9 cellular contexts compared by ENCODE assay signal in genomic region chr20:63116412-63117106, GRCh38.
DNase-seq lines count a peak whose midpoint lies in the region; ATAC-seq and TF ChIP-seq lines count a peak whose summit lies in the region.
"Had no signal": no experiment of that assay in that cellular context is flagged by ENCODE, and none has a peak within 500 bp of the region (broad histone marks: within the 10 kb centered on the region; RNA-seq: fewer than 3 reads in every experiment).

No MANE protein-coding gene starts in this region.

- H3K27ac ChIP-seq in IMR-90 (ENCODE audit: insufficient read depth, low read length), result no peak overlapping the region
- no peak overlapping the region for H3K27ac ChIP-seq in mesenchymal stem cell (ENCODE audit: low read length, poor library complexity, severe bottlenecking)
- no peak overlapping the region for H3K27ac ChIP-seq in esophagus muscularis mucosa (replicated peaks in 1 of 4)

- H2AK5ac ChIP-seq in IMR-90 (ENCODE audit: low read depth, low read length) (no peak overlapping the region), mesenchymal stem cell (ENCODE audit: low read length, severe bottlenecking) (no peak overlapping the region)

- ATAC-seq in IMR-90 (ENCODE audit: low read depth) (peak; percentile 83), HG02571 (IDR thresholded peaks at IDR 0.05; ENCODE audit: unreplicated experiment) (no peak), GM19467 (IDR thresholded peaks at IDR 0.05; ENCODE audit: unreplicated experiment) (no peak)

- no peak for TF ChIP-seq CTCF in IMR-90 (conservative IDR thresholded peaks at IDR 0.05; ENCODE audit: low read depth, low read length)
- TF ChIP-seq CTCF in esophagus muscularis mucosa (IDR thresholded peaks at IDR 0.05), result no peak

- no peaks in the 10 kb centered on the region for H4K20me1 ChIP-seq in IMR-90 (ENCODE audit: insufficient read depth, low read length)

- H3K9me1 ChIP-seq in IMR-90 (ENCODE audit: insufficient read depth, low read length), result no peaks in the 10 kb centered on the region

- H4K8ac ChIP-seq in IMR-90 (ENCODE audit: low read depth in 2 of 2, low read length in 2 of 2) (no peak overlapping the region), mesenchymal stem cell (ENCODE audit: low read length) (no peak overlapping the region)

- intact Hi-C loops in IMR-90 (cut with micrococcal nuclease), result no loop called here
- intact Hi-C loops in esophagus muscularis mucosa (cut with DNase I), result no loop called here

- H3K18ac ChIP-seq in IMR-90 (ENCODE audit: low read depth, low read length), result no peak overlapping the region
- no peak overlapping the region for H3K18ac ChIP-seq in mesenchymal stem cell (ENCODE audit: low read depth in 1 of 2, low read length in 2 of 2)

- in situ Hi-C loops in IMR-90 (cut with MboI; ENCODE audit: low sequenced_read_pairs), result no loop called here

- H3K36me3 ChIP-seq in IMR-90 (ENCODE audit: control insufficient read depth, insufficient read depth, low read length) (no peaks in the 10 kb centered on the region), mesenchymal stem cell (ENCODE audit: control insufficient read depth in 1 of 2, insufficient read depth in 2 of 2, low read depth in 1 of 2, low read length in 2 of 2) (no peaks in the 10 kb centered on the region), esophagus muscularis mucosa (no peaks in the 10 kb centered on the region)

- no peaks in the 10 kb centered on the region for H3K4me1 ChIP-seq in IMR-90 (ENCODE audit: control insufficient read depth, insufficient read depth, low read length)
- no peaks in the 10 kb centered on the region for H3K4me1 ChIP-seq in mesenchymal stem cell (ENCODE audit: control insufficient read depth, insufficient read depth, low read depth, low read length)
- H3K4me1 ChIP-seq in esophagus muscularis mucosa, result no peaks in the 10 kb centered on the region

- no peaks in the 10 kb centered on the region for H3K9me3 ChIP-seq in IMR-90 (ENCODE audit: control insufficient read depth, insufficient read depth, low read length)
- peaks cover 2% of the 10 kb centered on the region for H3K9me3 ChIP-seq in mesenchymal stem cell (ENCODE audit: control insufficient read depth, low read length)
- H3K9me3 ChIP-seq in esophagus muscularis mucosa, result peaks cover 0 to 4% (median under 1%) of the 10 kb centered on the region in 4 donors

- CTCF ChIA-PET in IMR-90 (lab: Yijun Ruan, JAX), result no interaction called here

- no peak overlapping the region for H2BK20ac ChIP-seq in IMR-90 (ENCODE audit: low read depth, low read length)

- H3K79me1 ChIP-seq in IMR-90 (ENCODE audit: low read depth in 1 of 2, low read length in 2 of 2), result no peaks in the 10 kb centered on the region
- no peaks in the 10 kb centered on the region for H3K79me1 ChIP-seq in mesenchymal stem cell (replicated peaks; ENCODE audit: low read length, poor library complexity, severe bottlenecking)

- H3K27me3 ChIP-seq in IMR-90 (ENCODE audit: control insufficient read depth, insufficient read depth, low read length), result peaks cover 13% of the 10 kb centered on the region; the same call in 1 of the 2 replicates
- peaks cover 34 to 47% of the 10 kb centered on the region in 2 experiments for H3K27me3 ChIP-seq in mesenchymal stem cell (ENCODE audit: control insufficient read depth in 1 of 2, insufficient read depth in 1 of 2, low read length in 2 of 2)
- peaks cover 0 to 85% (median 5%) of the 10 kb centered on the region in 4 donors for H3K27me3 ChIP-seq in esophagus muscularis mucosa

- no peak overlapping the region for H3K56ac ChIP-seq in IMR-90 (ENCODE audit: extremely low read depth, insufficient read depth, low read length)

- TF ChIP-seq RAD21 in IMR-90 (IDR thresholded peaks at IDR 0.05; ENCODE audit: low read length), result no peak

- H3K4ac ChIP-seq in IMR-90 (ENCODE audit: low read depth, low read length) (no peak overlapping the region), mesenchymal stem cell (ENCODE audit: low read depth in 1 of 2, low read length in 2 of 2) (no peak overlapping the region)

- POLR2A ChIA-PET in IMR-90 (lab: Charles Lee; ENCODE audit: unreplicated experiment), result no interaction called here

- no peak overlapping the region for H4K5ac ChIP-seq in IMR-90 (ENCODE audit: low read depth, low read length)

- no peak overlapping the region for H3K9ac ChIP-seq in IMR-90 (ENCODE audit: low read depth, low read length)
- H3K9ac ChIP-seq in mesenchymal stem cell (ENCODE audit: low read length), result no peak overlapping the region

- H3K4me3 ChIP-seq in IMR-90 (ENCODE audit: insufficient read depth, low read depth, low read length) (no peak overlapping the region), mesenchymal stem cell (ENCODE audit: insufficient read depth in 1 of 2, low read depth in 1 of 2, low read length in 2 of 2) (no peak overlapping the region), esophagus muscularis mucosa (no peak overlapping the region)

- H2BK12ac ChIP-seq in mesenchymal stem cell (ENCODE audit: low read length in 2 of 2), result no peak overlapping the region

- no peak overlapping the region for H3K23ac ChIP-seq in IMR-90 (ENCODE audit: low read depth, low read length)
- H3K23ac ChIP-seq in mesenchymal stem cell (ENCODE audit: low read length in 2 of 2), result no peak overlapping the region

- no peak for TF ChIP-seq EP300 in esophagus muscularis mucosa (IDR thresholded peaks at IDR 0.05)

- H2AFZ ChIP-seq in IMR-90 (replicated peaks; ENCODE audit: low read length, poor library complexity) (peak overlapping the region; percentile 49), mesenchymal stem cell (ENCODE audit: low read depth, low read length) (no peak overlapping the region)

- no peak overlapping the region for H2BK5ac ChIP-seq in IMR-90 (ENCODE audit: low read depth, low read length, poor library complexity, severe bottlenecking)
- H2BK5ac ChIP-seq in mesenchymal stem cell (ENCODE audit: low read depth, low read length, poor library complexity, severe bottlenecking), result no peak overlapping the region

- BruUV-seq in IMR-90 (replicated peaks; lab: Mats Ljungman, UMichigan), result no TSS peak

- H4K91ac ChIP-seq in IMR-90 (ENCODE audit: insufficient read depth, low read depth, low read length) (no peak overlapping the region), mesenchymal stem cell (ENCODE audit: low read length) (no peak overlapping the region)

- H3K14ac ChIP-seq in IMR-90 (replicated peaks; ENCODE audit: low read depth, low read length) (no peak overlapping the region), mesenchymal stem cell (ENCODE audit: low read length in 2 of 2) (no peak overlapping the region)

- H2BK15ac ChIP-seq in IMR-90 (ENCODE audit: low read depth, low read length) (no peak overlapping the region), mesenchymal stem cell (ENCODE audit: low read depth, poor library complexity, severe bottlenecking) (no peak overlapping the region)

- H3K4me2 ChIP-seq in IMR-90 (ENCODE audit: low read depth, low read length) (no peak overlapping the region), mesenchymal stem cell (ENCODE audit: low read length, poor library complexity, severe bottlenecking) (no peak overlapping the region)

- WGBS in IMR-90 (ENCODE audit: extremely low coverage in 2 of 2, insufficient read length in 1 of 2), 2 experiments, result 16% methylated on average over 13 of the region's 32 CpGs; no CpG with 5 or more reads in 1 of the 2 experiments
- WGBS in mesenchymal stem cell, result 24% methylated on average over 25 of the region's 32 CpGs
- WGBS in esophagus muscularis mucosa, result 17% methylated on average over 31 of the region's 32 CpGs

- no peak overlapping the region for H2AK9ac ChIP-seq in IMR-90 (replicated peaks; ENCODE audit: low read depth, low read length, poor library complexity)

- peak; percentile 30 for DNase-seq in EH (ENCODE audit: low read depth)
- DNase-seq in IMR-90, result peak; percentile 8
- DNase-seq in cerebellum (ENCODE audit: low spot score), result peak; percentile 43
- DNase-seq in mesenchymal stem cell, result peak; percentile 12
- DNase-seq in H4 (ENCODE audit: low spot score), result no peak
- no peak for DNase-seq in esophagus muscularis mucosa (ENCODE audit: extremely low spot score)
- DNase-seq: NCI-H1092 had no signal

- no peak overlapping the region for H2BK120ac ChIP-seq in IMR-90 (ENCODE audit: low read depth, low read length)
- H2BK120ac ChIP-seq in mesenchymal stem cell (ENCODE audit: low read depth, low read length), result no peak overlapping the region

- dilution Hi-C loops in IMR-90 (cut with HindIII; ENCODE audit: low sequenced_read_pairs, unreplicated experiment), result no loop called here

- TF ChIP-seq POLR2A in IMR-90 (IDR thresholded peaks at IDR 0.05; ENCODE audit: low read depth, low read length), result no peak
- no peak for TF ChIP-seq POLR2A in esophagus muscularis mucosa (IDR thresholded peaks at IDR 0.05; ENCODE audit: low read depth)

TF ChIP-seq in IMR-90, 13 proteins besides CTCF, POLR2A, EP300 and RAD21 (continues in another document):
- no peak for TF ChIP-seq MAFK (IDR thresholded peaks at IDR 0.05; ENCODE audit: low read depth, low read length)
- no peak for TF ChIP-seq BHLHE40 (IDR thresholded peaks at IDR 0.05; ENCODE audit: low read depth, low read length)
- TF ChIP-seq NFE2L2 (IDR thresholded peaks at IDR 0.05; ENCODE audit: low read depth, low read length), result no peak
- TF ChIP-seq ELK1 (IDR thresholded peaks at IDR 0.05; ENCODE audit: borderline replicate concordance, low read depth, low read length), result no peak
- no peak for TF ChIP-seq FOS (IDR thresholded peaks at IDR 0.05; ENCODE audit: low read depth, low read length)
- no peak for TF ChIP-seq MXI1 (IDR thresholded peaks at IDR 0.05; ENCODE audit: borderline replicate concordance, low read depth, low read length)
- TF ChIP-seq CHD1 (IDR thresholded peaks at IDR 0.05; ENCODE audit: low read depth, low read length), result no peak
- TF ChIP-seq RCOR1 (IDR thresholded peaks at IDR 0.05; ENCODE audit: insufficient replicate concordance, low read length), result no peak
- no peak for TF ChIP-seq RFX5 (IDR thresholded peaks at IDR 0.05; ENCODE audit: low read depth, low read length)
- TF ChIP-seq CEBPB (IDR thresholded peaks at IDR 0.05; ENCODE audit: low read depth, low read length), result no peak
- TF ChIP-seq SMC3 (IDR thresholded peaks at IDR 0.05; ENCODE audit: low read depth, low read length), result no peak
- no peak; the same call in 1 of the 2 replicates for TF ChIP-seq MAZ (IDR thresholded peaks at IDR 0.05; ENCODE audit: borderline replicate concordance, low read depth, low read length)

Comparison
In these comparisons a context has a peak if more than half of its experiments do, and no peak if none do; other contexts are left out.
1. DNase-seq: peak in EH (single experiment), IMR-90 (single experiment), cerebellum (single experiment) and mesenchymal stem cell (single experiment); none in H4 (single experiment) and esophagus muscularis mucosa (single experiment).